Comparison of ENCODE assay signal across 1 cellular context in genomic region chr17:49572226-49572625, GRCh38.
TF ChIP-seq lines count a peak whose summit lies in the region.

No MANE protein-coding gene starts in this region.

TF ChIP-seq in H1, 55 proteins besides CTCF, POLR2A, EP300 and RAD21 (continued from another document):
- TF ChIP-seq, protein P1, sequence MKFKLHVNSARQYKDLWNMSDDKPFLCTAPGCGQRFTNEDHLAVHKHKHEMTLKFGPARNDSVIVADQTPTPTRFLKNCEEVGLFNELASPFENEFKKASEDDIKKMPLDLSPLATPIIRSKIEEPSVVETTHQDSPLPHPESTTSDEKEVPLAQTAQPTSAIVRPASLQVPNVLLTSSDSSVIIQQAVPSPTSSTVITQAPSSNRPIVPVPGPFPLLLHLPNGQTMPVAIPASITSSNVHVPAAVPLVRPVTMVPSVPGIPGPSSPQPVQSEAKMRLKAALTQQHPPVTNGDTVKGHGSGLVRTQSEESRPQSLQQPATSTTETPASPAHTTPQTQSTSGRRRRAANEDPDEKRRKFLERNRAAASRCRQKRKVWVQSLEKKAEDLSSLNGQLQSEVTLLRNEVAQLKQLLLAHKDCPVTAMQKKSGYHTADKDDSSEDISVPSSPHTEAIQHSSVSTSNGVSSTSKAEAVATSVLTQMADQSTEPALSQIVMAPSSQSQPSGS (IDR thresholded peaks at IDR 0.05; ENCODE audit: low read length), result no peak
- TF ChIP-seq MAX (IDR thresholded peaks at IDR 0.05) (no peak), SP2 (IDR thresholded peaks at IDR 0.05; ENCODE audit: low read length) (no peak), SP4 (IDR thresholded peaks at IDR 0.05; ENCODE audit: low read length) (no peak), TBP (IDR thresholded peaks at IDR 0.05; ENCODE audit: low read depth, low read length) (no peak), YY1 (IDR thresholded peaks at IDR 0.05; ENCODE audit: low read depth, low read length) (no peak)
- TF ChIP-seq, protein P2, sequence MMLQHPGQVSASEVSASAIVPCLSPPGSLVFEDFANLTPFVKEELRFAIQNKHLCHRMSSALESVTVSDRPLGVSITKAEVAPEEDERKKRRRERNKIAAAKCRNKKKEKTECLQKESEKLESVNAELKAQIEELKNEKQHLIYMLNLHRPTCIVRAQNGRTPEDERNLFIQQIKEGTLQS (IDR thresholded peaks at IDR 0.05; ENCODE audit: insufficient read depth, low read depth, low read length), result no peak
